In the genomic region with DNA sequence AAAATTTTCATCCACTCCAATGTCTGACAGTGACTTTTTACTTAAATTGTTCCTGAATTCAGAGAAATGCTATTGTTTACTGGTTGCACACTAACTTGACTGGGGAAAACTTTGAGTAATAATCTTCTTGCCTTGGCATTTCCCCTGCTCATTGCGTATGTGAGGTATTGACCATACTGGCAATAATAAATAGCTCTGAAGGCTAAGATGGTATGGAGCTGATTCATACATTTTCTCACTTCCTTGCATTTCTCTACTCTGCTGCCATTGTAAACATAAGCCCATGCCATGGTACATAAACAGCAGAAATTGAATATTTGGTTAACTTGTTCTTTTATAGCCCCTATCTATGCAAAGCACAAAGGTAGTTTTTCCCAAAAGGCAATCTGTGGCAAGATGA, we compare ENCODE assay signal across 35 cellular contexts.
A peak's percentile ranks its signal among the peaks of the same experiment; 100 is the strongest.
DNase-seq lines count a peak whose midpoint lies in the region; ATAC-seq, FAIRE-seq and TF ChIP-seq lines count a peak whose summit lies in the region.
"Had no signal": no experiment of that assay in that cellular context is flagged by ENCODE, and none has a peak within 500 bp of the region (broad histone marks: within the 10 kb centered on the region; RNA-seq: fewer than 3 reads in every experiment).

No MANE protein-coding gene starts in this region.

- no peak overlapping the region for H3K27ac Mint-ChIP-seq in HFFc6
- H3K27ac Mint-ChIP-seq: activated naive CD8-positive, alpha-beta T cell treated with anti-CD3 and anti-CD28 coated beads for 36 hours; natural killer cell; T-cell had no signal

- no peaks in the 10 kb centered on the region for H3K36me3 Mint-ChIP-seq in HFFc6 (ENCODE audit: low read depth)
- H3K36me3 Mint-ChIP-seq: activated naive CD8-positive, alpha-beta T cell treated with anti-CD3 and anti-CD28 coated beads for 36 hours; natural killer cell had no signal

- H3K9me3 Mint-ChIP-seq in HFFc6: no peaks in the 10 kb centered on the region
- H3K9me3 Mint-ChIP-seq: activated naive CD8-positive, alpha-beta T cell treated with anti-CD3 and anti-CD28 coated beads for 36 hours; natural killer cell; T-cell had no signal

- H4K91ac ChIP-seq in mesenchymal stem cell (ENCODE audit: low read length): no peak overlapping the region

- no peak for FAIRE-seq in bronchial epithelial cell (lab: Jason Lieb, UNC)

- H3K23ac ChIP-seq in mesenchymal stem cell (ENCODE audit: low read length in 2 of 2): no peak overlapping the region

- no peak overlapping the region for H2BK15ac ChIP-seq in mesenchymal stem cell (ENCODE audit: low read depth, poor library complexity, severe bottlenecking)

- no peak overlapping the region for H3K18ac ChIP-seq in mesenchymal stem cell (ENCODE audit: low read depth in 1 of 2, low read length in 2 of 2)

- H2BK120ac ChIP-seq in mesenchymal stem cell (ENCODE audit: low read depth, low read length): no peak overlapping the region

- no peak overlapping the region for H3K4ac ChIP-seq in mesenchymal stem cell (ENCODE audit: low read depth in 1 of 2, low read length in 2 of 2)

- H3K4me3 ChIP-seq in bronchial epithelial cell (ENCODE audit: low read depth, low read length) (no peak overlapping the region), mesenchymal stem cell (ENCODE audit: insufficient read depth in 1 of 2, low read depth in 1 of 2, low read length in 2 of 2) (no peak overlapping the region)
- H3K4me3 ChIP-seq: mucosa of descending colon, prostate gland, right lobe of liver, SJSA1, upper lobe of left lung had no signal

- H3K14ac ChIP-seq in mesenchymal stem cell (ENCODE audit: low read length in 2 of 2): no peak overlapping the region

- H3K4me3 Mint-ChIP-seq in HFFc6: no peak overlapping the region
- H3K4me3 Mint-ChIP-seq: activated CD4-positive, alpha-beta T cell treated with anti-CD3 and anti-CD28 coated beads, Interleukin-2, amount 10 ng/mL, durations not matched to agents 24 days and 14 days; activated naive CD8-positive, alpha-beta T cell treated with anti-CD3 and anti-CD28 coated beads for 36 hours; natural killer cell; T-cell had no signal

- H3K27me3 Mint-ChIP-seq in HFFc6 (ENCODE audit: insufficient read depth): no peaks in the 10 kb centered on the region
- H3K27me3 Mint-ChIP-seq: activated CD4-positive, alpha-beta T cell treated with anti-CD3 and anti-CD28 coated beads, Interleukin-2, amount 10 ng/mL, durations not matched to agents 24 days and 14 days; T-cell had no signal

- no peaks in the 10 kb centered on the region for H3K79me1 ChIP-seq in mesenchymal stem cell (replicated peaks; ENCODE audit: low read length, poor library complexity, severe bottlenecking)

- H2AFZ ChIP-seq in mesenchymal stem cell (ENCODE audit: low read depth, low read length): no peak overlapping the region

- ATAC-seq in HG02610 (IDR thresholded peaks at IDR 0.05; ENCODE audit: unreplicated experiment) (peak; percentile 43), GM21526 (IDR thresholded peaks at IDR 0.05; ENCODE audit: low FRiP score, unreplicated experiment) (no peak)
- ATAC-seq: HCT116, left colon, mucosa of descending colon, natural killer cell, right lobe of liver, T-cell had no signal

- H2BK12ac ChIP-seq in mesenchymal stem cell (ENCODE audit: low read length in 2 of 2): no peak overlapping the region

- no peak overlapping the region for H3K9ac ChIP-seq in mesenchymal stem cell (ENCODE audit: low read length)

- H3K27me3 ChIP-seq in bronchial epithelial cell (ENCODE audit: control insufficient read depth, insufficient read depth, low read length) (no peaks in the 10 kb centered on the region), mesenchymal stem cell (ENCODE audit: control insufficient read depth in 1 of 2, insufficient read depth in 1 of 2, low read length in 2 of 2) (no peaks in the 10 kb centered on the region)
- H3K27me3 ChIP-seq: right lobe of liver, SJSA1, upper lobe of left lung had no signal

- no peak overlapping the region for H4K8ac ChIP-seq in mesenchymal stem cell (ENCODE audit: low read length)

- no peaks in the 10 kb centered on the region for H3K9me3 ChIP-seq in mesenchymal stem cell (ENCODE audit: control insufficient read depth, low read length)
- H3K9me3 ChIP-seq: Caco-2, mucosa of descending colon, prostate gland, right lobe of liver, SJSA1, upper lobe of left lung had no signal

- no peak overlapping the region for H3K4me2 ChIP-seq in mesenchymal stem cell (ENCODE audit: low read length, poor library complexity, severe bottlenecking)

- no peaks in the 10 kb centered on the region for H3K4me1 ChIP-seq in mesenchymal stem cell (ENCODE audit: control insufficient read depth, insufficient read depth, low read depth, low read length)
- H3K4me1 ChIP-seq: Caco-2, prostate gland, right lobe of liver, SJSA1, upper lobe of left lung had no signal

- H3K36me3 ChIP-seq in bronchial epithelial cell (ENCODE audit: control insufficient read depth, insufficient read depth, low read length): no peaks in the 10 kb centered on the region
- no peaks in the 10 kb centered on the region for H3K36me3 ChIP-seq in mesenchymal stem cell (ENCODE audit: control insufficient read depth in 1 of 2, insufficient read depth in 2 of 2, low read depth in 1 of 2, low read length in 2 of 2)
- H3K36me3 ChIP-seq: prostate gland, right lobe of liver, SJSA1, upper lobe of left lung, WERI-Rb-1 had no signal

- TF ChIP-seq CTCF in bronchial epithelial cell (IDR thresholded peaks at IDR 0.05; ENCODE audit: insufficient read depth, low read length, severe bottlenecking): no peak
- TF ChIP-seq CTCF in HFFc6 (IDR thresholded peaks at IDR 0.05): no peak

- H3K27ac ChIP-seq in mesenchymal stem cell (ENCODE audit: low read length, poor library complexity, severe bottlenecking): no peak overlapping the region
- H3K27ac ChIP-seq: C4-2B, prostate gland, right lobe of liver, SJSA1, upper lobe of left lung, WERI-Rb-1 had no signal

- peaks cover 25% of the 10 kb centered on the region for H3K4me1 Mint-ChIP-seq in HFFc6 (ENCODE audit: low read depth)
- H3K4me1 Mint-ChIP-seq: natural killer cell had no signal

- H2AK5ac ChIP-seq in mesenchymal stem cell (ENCODE audit: low read length, severe bottlenecking): no peak overlapping the region

- no peak overlapping the region for H2BK5ac ChIP-seq in mesenchymal stem cell (ENCODE audit: low read depth, low read length, poor library complexity, severe bottlenecking)

- DNase-seq in ELR (ENCODE audit: low read depth) (peak; percentile 34), bronchial epithelial cell (ENCODE audit: low read depth) (peak; percentile 48), mesenchymal stem cell (peak; percentile 16), HFFc6 (no peak), foreskin melanocyte (no peak)
- DNase-seq: activated CD4-positive, alpha-beta T cell treated with anti-CD3 and anti-CD28 coated beads, Interleukin-2, amount 10 ng/mL, durations not matched to agents 24 days and 14 days; activated CD8-positive, alpha-beta memory T cell treated with anti-CD3 and anti-CD28 coated beads for 24 hours; activated gamma-delta T cell; activated naive CD8-positive, alpha-beta T cell treated with anti-CD3 and anti-CD28 coated beads for 36 hours; aorta; Caco-2; caudate nucleus; cortex of kidney; DMS79; hypothalamus; left colon; mucosa of descending colon; natural killer cell; NCI-H1105 treated with DMSO at 0.1 percent for 48 hours; NCI-H1930; NCI-H2171 treated with DMSO at 0.1 percent for 48 hours; NCI-H510A; nucleus accumbens; right lobe of liver; stimulated activated CD4-positive, alpha-beta T cell treated with anti-CD3 and anti-CD28 coated beads, Interleukin-4, amount 100 ng/mL, for 1 hour; substantia nigra; T-cell; upper lobe of left lung; WERI-Rb-1 had no signal

- WGBS in mesenchymal stem cell: no CpG with 5 or more reads among the region's 1 CpG

Comparison
In these comparisons a context has a peak if more than half of its experiments do, and no peak if none do; other contexts are left out.
1. DNase-seq: peak in ELR (single experiment), bronchial epithelial cell (single experiment) and mesenchymal stem cell (single experiment); none in HFFc6 (single experiment) and foreskin melanocyte (single experiment).